In genomic region chr14:89801128-89801527, GRCh38 we compare ENCODE assay signal across 19 cellular contexts.
DNase-seq lines count a peak whose midpoint lies in the region; ATAC-seq and TF ChIP-seq lines count a peak whose summit lies in the region.
"Had no signal": no experiment of that assay in that cellular context is flagged by ENCODE, and none has a peak within 500 bp of the region (broad histone marks: within the 10 kb centered on the region; RNA-seq: fewer than 3 reads in every experiment).

No MANE protein-coding gene starts in this region.

- no peaks in the 10 kb centered on the region for H3K36me3 ChIP-seq in breast epithelium
- H3K36me3 ChIP-seq in RWPE2 (ENCODE audit: low read depth): no peaks in the 10 kb centered on the region
- H3K36me3 ChIP-seq: HAP-1 had no signal

- no peaks in the 10 kb centered on the region for H3K27me3 ChIP-seq in breast epithelium
- no peaks in the 10 kb centered on the region for H3K27me3 ChIP-seq in RWPE2 (ENCODE audit: insufficient read depth, poor library complexity, severe bottlenecking)

- H3K36me3 Mint-ChIP-seq in MCF 10A (ENCODE audit: insufficient read depth, unreplicated experiment): no peaks in the 10 kb centered on the region
- H3K36me3 Mint-ChIP-seq: CD4-positive, CD25-positive, alpha-beta regulatory T cell had no signal

- no peak for TF ChIP-seq POLR2A in breast epithelium (IDR thresholded peaks at IDR 0.05)

- ATAC-seq in RWPE2 (ENCODE audit: low read depth) (peak; percentile 97), GM21390 (IDR thresholded peaks at IDR 0.05; ENCODE audit: unreplicated experiment) (no peak)
- ATAC-seq: K562 had no signal

- H3K4me3 ChIP-seq in breast epithelium: no peak overlapping the region
- H3K4me3 ChIP-seq in RWPE2 (ENCODE audit: severe bottlenecking): no peak overlapping the region
- H3K4me3 ChIP-seq: HAP-1, K562 had no signal

- no peaks in the 10 kb centered on the region for H3K4me1 ChIP-seq in breast epithelium
- peaks cover 26% of the 10 kb centered on the region for H3K4me1 ChIP-seq in RWPE2 (ENCODE audit: insufficient read depth, poor library complexity, severe bottlenecking)
- H3K4me1 ChIP-seq: Caco-2, HAP-1 had no signal

- H3K27ac ChIP-seq in breast epithelium (no peak overlapping the region), RWPE2 (ENCODE audit: poor library complexity, severe bottlenecking) (peak overlapping the region; percentile 93), epithelial cell of prostate (peak overlapping the region; percentile 91)

- H3K9me3 ChIP-seq in breast epithelium (no peaks in the 10 kb centered on the region), RWPE2 (ENCODE audit: severe bottlenecking) (no peaks in the 10 kb centered on the region)
- H3K9me3 ChIP-seq: Caco-2, HAP-1 had no signal

- no peak overlapping the region for H3K4me3 Mint-ChIP-seq in MCF 10A (ENCODE audit: unreplicated experiment)
- H3K4me3 Mint-ChIP-seq: B cell; CD4-positive, CD25-positive, alpha-beta regulatory T cell had no signal

- no peak overlapping the region for H3K27ac Mint-ChIP-seq in MCF 10A (ENCODE audit: low read depth, unreplicated experiment)
- H3K27ac Mint-ChIP-seq: B cell; CD4-positive, CD25-positive, alpha-beta regulatory T cell had no signal

- H3K9me3 Mint-ChIP-seq in MCF 10A (ENCODE audit: unreplicated experiment): no peaks in the 10 kb centered on the region
- H3K9me3 Mint-ChIP-seq: CD4-positive, CD25-positive, alpha-beta regulatory T cell had no signal

- POLR2A ChIA-PET in MCF 10A (lab: Yijun Ruan, JAX): interaction anchor here (0.8 to 1.5 kb wide), 8 partner anchors 9 to 42 kb away, joined by 3 to 4 read pairs (median 3); no protein-coding TSS in a partner anchor

- H3K27me3 Mint-ChIP-seq in MCF 10A (ENCODE audit: insufficient read depth, unreplicated experiment): no peaks in the 10 kb centered on the region
- H3K27me3 Mint-ChIP-seq: B cell had no signal

- peak; percentile 49 for DNase-seq in MCF 10A (ENCODE audit: unreplicated experiment)
- no peak for DNase-seq in breast epithelium (ENCODE audit: low spot score in 2 of 2)
- peak; percentile 94 for DNase-seq in RWPE2 (ENCODE audit: low spot score)
- DNase-seq in epithelial cell of prostate (ENCODE audit: low read depth, low spot score): peak; percentile 95
- DNase-seq in SKM-1 treated with dmso at 0.1 percent for 144 hours (lab: John Stamatoyannopoulos, UW; ENCODE audit: unreplicated experiment): no peak
- no peak for DNase-seq in cerebellar nuclear complex (lab: John Stamatoyannopoulos, UW)
- no peak for DNase-seq in mesenteric fat pad (ENCODE audit: low spot score)
- DNase-seq: 8988T; Caco-2; CD4-positive, CD25-positive, alpha-beta regulatory T cell; DMS153; NCI-H1105 treated with DMSO at 0.1 percent for 48 hours; NCI-H1694 treated with DMSO at 0.1 percent for 48 hours; NK-92 treated with Interleukin-12 subunit alpha and Interleukin-12 subunit beta, amount 100 ng/mL, for 24 hours; SHP77 treated with DMSO at 0.1 percent for 48 hours had no signal

- intact Hi-C loops in MCF 10A (cut with micrococcal nuclease) (no loop called here), breast epithelium (cut with DNase I; ENCODE audit: low total_unique reads) (no loop called here)

- CTCF ChIA-PET in MCF 10A (lab: Yijun Ruan, JAX): interaction anchor here (0.6 to 0.7 kb wide), 3 partner anchors 34 to 974 kb away, joined by 3 to 4 read pairs (median 3); no protein-coding TSS in a partner anchor

- no TSS peak for BruUV-seq in MCF 10A (replicated peaks; lab: Mats Ljungman, UMichigan)

- TF ChIP-seq CTCF in MCF 10A (IDR thresholded peaks at IDR 0.05; ENCODE audit: unreplicated experiment) (no peak), breast epithelium (IDR thresholded peaks at IDR 0.05) (no peak), RWPE2 (IDR thresholded peaks at IDR 0.05; ENCODE audit: poor library complexity, severe bottlenecking) (no peak)

- peaks cover 7% of the 10 kb centered on the region for H3K4me1 Mint-ChIP-seq in MCF 10A (ENCODE audit: insufficient read depth, unreplicated experiment)
- H3K4me1 Mint-ChIP-seq: B cell had no signal

Comparison
In these comparisons a context has a peak if more than half of its experiments do, and no peak if none do; other contexts are left out.
1. DNase-seq: peak in MCF 10A (single experiment), RWPE2 (single experiment) and epithelial cell of prostate (single experiment); none in breast epithelium (0 of 2), SKM-1 treated with dmso at 0.1 percent for 144 hours (single experiment), cerebellar nuclear complex (0 of 2) and mesenteric fat pad (single experiment).
2. H3K27ac ChIP-seq: peak in RWPE2 (single experiment) and epithelial cell of prostate (single experiment); none in breast epithelium (0 of 2).